In the genomic region with DNA sequence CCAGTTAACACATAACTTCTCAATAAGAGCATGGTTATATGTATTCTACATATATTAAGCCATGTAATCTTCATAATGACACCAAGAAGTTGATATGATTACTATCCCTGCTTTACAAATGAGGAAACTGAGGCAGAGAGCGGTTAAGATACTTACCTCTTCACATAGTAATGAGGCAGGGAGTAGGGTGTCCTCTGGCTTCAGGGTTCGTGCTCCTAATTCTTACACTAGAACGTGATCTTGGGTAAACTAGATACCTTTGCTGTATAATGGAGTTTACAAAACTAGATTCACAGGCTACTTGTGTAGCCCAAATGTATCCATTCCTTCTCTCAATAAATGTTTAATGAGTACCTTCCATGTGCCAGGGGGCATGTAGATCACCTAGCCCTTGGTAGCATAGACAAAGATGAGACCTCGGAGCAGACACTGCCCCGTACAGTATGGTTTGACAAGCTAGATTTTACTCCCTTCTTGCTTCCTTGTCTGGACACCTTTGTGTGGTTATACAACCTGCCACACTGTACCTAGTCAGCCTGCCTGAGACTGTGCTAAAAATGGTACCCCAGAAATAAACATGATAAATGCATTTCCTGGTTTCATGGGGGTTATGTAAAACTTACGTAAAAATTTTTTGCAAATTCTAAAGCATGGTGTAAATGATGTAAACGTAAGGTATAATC, we compare ENCODE assay signal across 16 cellular contexts.
"Had no signal": no experiment of that assay in that cellular context is flagged by ENCODE, and none has a peak within 500 bp of the region (broad histone marks: within the 10 kb centered on the region; RNA-seq: fewer than 3 reads in every experiment).

No MANE protein-coding gene starts in this region.

- H3K4me2 ChIP-seq: neural progenitor cell had no signal

- H3K4me3 ChIP-seq: mucosa of descending colon, neural progenitor cell, prostate gland, right atrium auricular region, suprapubic skin, transverse colon, vagina had no signal

- H3K9me3 Mint-ChIP-seq: activated T-helper 1 cell treated with anti-CD3 and anti-CD28 coated beads, Interleukin-12 subunit alpha, Interleukin-12 subunit beta, Interleukin-2, Interleukin-4 antibody, amounts not matched to agents 30 ng/mL and 10 ng/mL and 1 ng/mL, durations not matched to agents 14 hours and 24 hours and 36 hours; stimulated activated naive CD8-positive, alpha-beta T cell treated with anti-CD3 and anti-CD28 coated beads, Interleukin-15, amount 100 ng/mL, for 72 hours; T-helper 2 cell treated with Interferon-gamma antibody and Interleukin-4, amounts not matched to agents 5 μg/mL and 100 μg/mL, for 36 hours had no signal

- H3K4me3 Mint-ChIP-seq: activated T-helper 1 cell treated with anti-CD3 and anti-CD28 coated beads, Interleukin-12 subunit alpha, Interleukin-12 subunit beta, Interleukin-2, Interleukin-4 antibody, amounts not matched to agents 30 ng/mL and 10 ng/mL and 1 ng/mL, durations not matched to agents 14 hours and 24 hours and 36 hours; brain; naive B cell; neural progenitor cell; stimulated activated naive CD8-positive, alpha-beta T cell treated with anti-CD3 and anti-CD28 coated beads, Interleukin-15, amount 100 ng/mL, for 72 hours; T-helper 2 cell treated with Interferon-gamma antibody and Interleukin-4, amounts not matched to agents 5 μg/mL and 100 μg/mL, for 36 hours had no signal

- H3K27ac ChIP-seq: neural progenitor cell, prostate gland, right atrium auricular region, suprapubic skin, transverse colon, vagina had no signal

- H3K36me3 ChIP-seq: neural progenitor cell, prostate gland, right atrium auricular region, suprapubic skin, transverse colon, vagina had no signal

- H3K9ac ChIP-seq: neural progenitor cell had no signal

- H3K4me1 ChIP-seq: neural progenitor cell, prostate gland, right atrium auricular region, suprapubic skin, transverse colon, vagina had no signal

- H3K36me3 Mint-ChIP-seq: brain, naive B cell, neural progenitor cell had no signal

- H3K4me1 Mint-ChIP-seq: brain, naive B cell, neural progenitor cell had no signal

- DNase-seq: anterior cingulate cortex; caudate nucleus; left ventricle myocardium superior; mesenchymal stem cell; mucosa of descending colon; naive B cell; stimulated activated naive CD8-positive, alpha-beta T cell treated with anti-CD3 and anti-CD28 coated beads, Interleukin-15, amount 100 ng/mL, for 72 hours; transverse colon had no signal

- ATAC-seq: left ventricle myocardium superior; mucosa of descending colon; stimulated activated naive CD8-positive, alpha-beta T cell treated with anti-CD3 and anti-CD28 coated beads, Interleukin-15, amount 100 ng/mL, for 72 hours had no signal

- H3K27me3 Mint-ChIP-seq: naive B cell; stimulated activated naive CD8-positive, alpha-beta T cell treated with anti-CD3 and anti-CD28 coated beads, Interleukin-15, amount 100 ng/mL, for 72 hours had no signal

- H3K9me3 ChIP-seq: mucosa of descending colon, prostate gland, right atrium auricular region, suprapubic skin, transverse colon, vagina had no signal

- H3K27me3 ChIP-seq: neural progenitor cell, right atrium auricular region, suprapubic skin, transverse colon, vagina had no signal

- H3K27ac Mint-ChIP-seq: activated T-helper 1 cell treated with anti-CD3 and anti-CD28 coated beads, Interleukin-12 subunit alpha, Interleukin-12 subunit beta, Interleukin-2, Interleukin-4 antibody, amounts not matched to agents 30 ng/mL and 10 ng/mL and 1 ng/mL, durations not matched to agents 14 hours and 24 hours and 36 hours; brain; naive B cell; stimulated activated naive CD8-positive, alpha-beta T cell treated with anti-CD3 and anti-CD28 coated beads, Interleukin-15, amount 100 ng/mL, for 72 hours; T-helper 2 cell treated with Interferon-gamma antibody and Interleukin-4, amounts not matched to agents 5 μg/mL and 100 μg/mL, for 36 hours had no signal
